In genomic region chr6:85459224-85459901, GRCh38 we compare ENCODE assay signal across 9 cellular contexts. TPM values are rescaled to one million over a fixed set of nuclear protein-coding genes. Genes with fewer than 3 reads are reported as not detected.
DNase-seq lines count a peak whose midpoint lies in the region; ATAC-seq and TF ChIP-seq lines count a peak whose summit lies in the region.
"Had no signal": no experiment of that assay in that cellular context is flagged by ENCODE, and none has a peak within 500 bp of the region (broad histone marks: within the 10 kb centered on the region; RNA-seq: fewer than 3 reads in every experiment).

No MANE protein-coding gene starts in this region.

- intact Hi-C loops in mammary epithelial cell (cut with micrococcal nuclease) (no loop called here), mucosa of descending colon (cut with DNase I, micrococcal nuclease) (no loop called here)

- no peak for ATAC-seq in mucosa of descending colon

- WGBS in mammary epithelial cell (ENCODE audit: low coverage, missing lambda C conversion rate): 45% methylated on average over 4 of the region's 4 CpGs

- POLR2A ChIA-PET in activated CD4-positive, alpha-beta memory T cell treated with anti-CD3 and anti-CD28 coated beads, Interleukin-2, amount 10 ng/mL, durations not matched to agents 7 days and 5 days (lab: Charles Lee): no interaction called here

- H3K4me3 Mint-ChIP-seq in activated CD4-positive, alpha-beta memory T cell treated with anti-CD3 and anti-CD28 coated beads, Interleukin-2, amount 10 ng/mL, durations not matched to agents 7 days and 5 days: no peak overlapping the region

- no peaks in the 10 kb centered on the region for H3K36me3 Mint-ChIP-seq in activated CD4-positive, alpha-beta memory T cell treated with anti-CD3 and anti-CD28 coated beads, Interleukin-2, amount 10 ng/mL, durations not matched to agents 7 days and 5 days (ENCODE audit: low read depth)

- TF ChIP-seq CTCF in mammary epithelial cell (conservative IDR thresholded peaks at IDR 0.05 in 1 of 2, IDR thresholded peaks at IDR 0.05 in 1 of 2; ENCODE audit: extremely low read depth in 1 of 2, insufficient read depth in 1 of 2, low read depth in 1 of 2, low read length in 2 of 2) (no peak), mucosa of descending colon (IDR thresholded peaks at IDR 0.05) (no peak)

- H3K4me1 ChIP-seq in mammary epithelial cell (ENCODE audit: insufficient read depth, low read length): peaks cover 82% of the 10 kb centered on the region
- H3K4me1 ChIP-seq in muscle layer of duodenum (ENCODE audit: control insufficient read depth in 1 of 2, insufficient read depth in 2 of 2, low read length in 2 of 2): peaks cover 0 to 32% of the 10 kb centered on the region in 2 donors
- H3K4me1 ChIP-seq in mucosa of descending colon (ENCODE audit: low read depth): no peaks in the 10 kb centered on the region

- no peaks in the 10 kb centered on the region for H4K20me1 ChIP-seq in mammary epithelial cell (ENCODE audit: insufficient read depth, low read length)

- no peak overlapping the region for H3K27ac Mint-ChIP-seq in activated CD4-positive, alpha-beta memory T cell treated with anti-CD3 and anti-CD28 coated beads, Interleukin-2, amount 10 ng/mL, durations not matched to agents 7 days and 5 days

- H3K9me3 ChIP-seq in mammary epithelial cell (replicated peaks; ENCODE audit: insufficient read depth, low read length): no peaks in the 10 kb centered on the region
- no peaks in the 10 kb centered on the region for H3K9me3 ChIP-seq in muscle layer of duodenum (ENCODE audit: control insufficient read depth in 1 of 2, low read length in 2 of 2)
- no peaks in the 10 kb centered on the region for H3K9me3 ChIP-seq in mucosa of descending colon

- no peaks in the 10 kb centered on the region for H3K9me3 Mint-ChIP-seq in activated CD4-positive, alpha-beta memory T cell treated with anti-CD3 and anti-CD28 coated beads, Interleukin-2, amount 10 ng/mL, durations not matched to agents 7 days and 5 days

- H3K4me1 Mint-ChIP-seq in activated CD4-positive, alpha-beta memory T cell treated with anti-CD3 and anti-CD28 coated beads, Interleukin-2, amount 10 ng/mL, durations not matched to agents 7 days and 5 days: peaks cover 53% of the 10 kb centered on the region

- CTCF ChIA-PET in mammary epithelial cell (lab: Charles Lee; ENCODE audit: low non-redundant PET): no interaction called here
- CTCF ChIA-PET in activated CD4-positive, alpha-beta memory T cell treated with anti-CD3 and anti-CD28 coated beads, Interleukin-2, amount 10 ng/mL, durations not matched to agents 7 days and 5 days (lab: Charles Lee): interaction anchor here (1.4 to 1.9 kb wide), 2 partner anchors 10 to 23 kb away, joined by 4 read pairs; partner anchors contain the start of gene NT5E

- in situ Hi-C loops in mammary epithelial cell (cut with MboI; ENCODE audit: low sequenced_read_pairs in 2 of 2): no loop called here

- dilution Hi-C loops in mammary epithelial cell (cut with HindIII; ENCODE audit: low sequenced_read_pairs): loop anchor here (5.0 kb wide), 1 partner anchor 97 kb away; no protein-coding TSS in a partner anchor

- DNase-seq in AG08395 (ENCODE audit: low spot score) (peak; percentile 73), LHCN-M2 (ENCODE audit: low read depth) (peak; percentile 92), mammary epithelial cell (peak; percentile 55), NCI-H510A (lab: John Stamatoyannopoulos, UW) (no peak), mucosa of descending colon (no peak), NCI-H774 (lab: John Stamatoyannopoulos, UW) (no peak)
- DNase-seq in activated CD4-positive, alpha-beta memory T cell treated with anti-CD3 and anti-CD28 coated beads, Interleukin-2, amount 10 ng/mL, durations not matched to agents 7 days and 5 days: no peak
- DNase-seq: NCI-H2171 had no signal

- BruUV-seq in mammary epithelial cell (replicated peaks; lab: Mats Ljungman, UMichigan): no TSS peak

- H2AFZ ChIP-seq in mammary epithelial cell (ENCODE audit: low read depth, low read length): no peak overlapping the region

- no peak overlapping the region for H3K4me3 ChIP-seq in mammary epithelial cell (replicated peaks in 1 of 3; ENCODE audit: insufficient read depth in 1 of 3, low read depth in 2 of 3, low read length in 3 of 3)
- H3K4me3 ChIP-seq in muscle layer of duodenum (ENCODE audit: low read depth in 1 of 2, low read length in 2 of 2): no peak overlapping the region
- H3K4me3 ChIP-seq in mucosa of descending colon: no peak overlapping the region

- H3K4me2 ChIP-seq in mammary epithelial cell (ENCODE audit: insufficient read depth, low read depth, low read length): peak overlapping the region; percentile 27

- H3K79me2 ChIP-seq in mammary epithelial cell (ENCODE audit: insufficient read depth, low read length): peaks cover 81% of the 10 kb centered on the region

- H3K27me3 ChIP-seq in mammary epithelial cell (ENCODE audit: insufficient read depth, low read length) (no peaks in the 10 kb centered on the region), muscle layer of duodenum (ENCODE audit: low read depth, low read length) (no peaks in the 10 kb centered on the region)

- no peak overlapping the region for H3K9ac ChIP-seq in mammary epithelial cell (ENCODE audit: insufficient read depth, low read length)

- H3K27me3 Mint-ChIP-seq in activated CD4-positive, alpha-beta memory T cell treated with anti-CD3 and anti-CD28 coated beads, Interleukin-2, amount 10 ng/mL, durations not matched to agents 7 days and 5 days: peaks cover 33% of the 10 kb centered on the region

- H3K27ac ChIP-seq in mammary epithelial cell (ENCODE audit: insufficient read depth, low read depth, low read length) (peak overlapping the region; percentile 65), muscle layer of duodenum (ENCODE audit: low read length) (peak overlapping the region; percentile 12)

- H3K36me3 ChIP-seq in mammary epithelial cell (ENCODE audit: insufficient read depth, low read length) (peaks cover 6% of the 10 kb centered on the region), muscle layer of duodenum (ENCODE audit: control insufficient read depth in 1 of 2, insufficient read depth in 2 of 2, low read length in 2 of 2) (peaks cover 0 to 2% of the 10 kb centered on the region in 2 donors), mucosa of descending colon (ENCODE audit: low read depth) (no peaks in the 10 kb centered on the region)

RNA-seq across cellular contexts. Expression of gene NT5E, which starts 9.5 kb away (rescaled TPM):
- 762 and 846 TPM in 2 replicates for total RNA-seq in LHCN-M2 (2014; rRNA removed)
- polyA plus RNA-seq in LHCN-M2 (2012): 193 TPM
- 100 to 1,000 TPM in 1 of 2 donors, 10 to 100 TPM in 1; 74.2 to 228 TPM for total RNA-seq in mammary epithelial cell
- 148 TPM for polyA plus RNA-seq in mammary epithelial cell
- polyA minus RNA-seq in mammary epithelial cell: 174 TPM
- total RNA-seq in mucosa of descending colon: 10 to 100 TPM; 29.0 to 75.8 (median 29.7) TPM
- 1 to 10 TPM; 2.4 to 3.4 TPM for total RNA-seq in activated CD4-positive, alpha-beta memory T cell treated with anti-CD3 and anti-CD28 coated beads, Interleukin-2, amount 10 ng/mL, durations not matched to agents 7 days and 5 days

Comparison
In these comparisons a context has a peak if more than half of its experiments do, and no peak if none do; other contexts are left out.
1. DNase-seq: peak in AG08395 (single experiment), LHCN-M2 (single experiment) and mammary epithelial cell (single experiment); none in NCI-H510A (single experiment), mucosa of descending colon (0 of 3), NCI-H774 (single experiment) and activated CD4-positive, alpha-beta memory T cell treated with anti-CD3 and anti-CD28 coated beads, Interleukin-2, amount 10 ng/mL, durations not matched to agents 7 days and 5 days (single experiment).
2. RNA of gene NT5E, which starts 9.5 kb away (total RNA-seq): 762 to 846 TPM in LHCN-M2, 74.2 to 228 TPM in mammary epithelial cell and 29.0 to 75.8 TPM in mucosa of descending colon; 2.4 to 3.4 TPM in activated CD4-positive, alpha-beta memory T cell treated with anti-CD3 and anti-CD28 coated beads, Interleukin-2, amount 10 ng/mL, durations not matched to agents 7 days and 5 days; every median in the first group is over 4 times any median in the second.